Comparison of ENCODE assay signal across 8 cellular contexts in genomic region chr14:73784988-73785313, GRCh38.
A peak's percentile ranks its signal among the peaks of the same experiment; 100 is the strongest.
DNase-seq lines count a peak whose midpoint lies in the region; ATAC-seq and TF ChIP-seq lines count a peak whose summit lies in the region.

No MANE protein-coding gene starts in this region.

- peak overlapping the region; percentile 94 for H3K27ac Mint-ChIP-seq in activated CD8-positive, alpha-beta T cell treated with anti-CD3 and anti-CD28 coated beads, Interleukin-2, amount 10 ng/mL, durations not matched to agents 7 days and 5 days
- peak overlapping the region; percentile 89 for H3K27ac Mint-ChIP-seq in stimulated activated memory B cell treated with anti-CD40 and anti-IgM and Interleukin-4, amounts not matched to agents 10 μg/mL and 1 μg/mL and 100 μg/mL, for 72 hours

- in situ Hi-C loops in GM13976 (cut with MboI; ENCODE audit: low sequenced_read_pairs, unreplicated experiment) = no loop called here

- ATAC-seq in activated CD8-positive, alpha-beta T cell treated with anti-CD3 and anti-CD28 coated beads, Interleukin-2, amount 10 ng/mL, durations not matched to agents 7 days and 5 days = no peak
- ATAC-seq in stimulated activated memory B cell treated with anti-CD40 and anti-IgM and Interleukin-4, amounts not matched to agents 10 μg/mL and 1 μg/mL and 100 μg/mL, for 72 hours = no peak
- no peak for ATAC-seq in GM21723 (IDR thresholded peaks at IDR 0.05; ENCODE audit: unreplicated experiment)

- H3K27ac ChIP-seq in HEK293 (ENCODE audit: extremely low read depth, low read depth, low read length) = peak overlapping the region; percentile 97
- no peak overlapping the region for H3K27ac ChIP-seq in iPS-20b (ENCODE audit: low read length)

- H3K36me3 Mint-ChIP-seq in activated CD8-positive, alpha-beta T cell treated with anti-CD3 and anti-CD28 coated beads, Interleukin-2, amount 10 ng/mL, durations not matched to agents 7 days and 5 days (ENCODE audit: low read depth) = peaks cover 37% of the 10 kb centered on the region
- peaks cover 17% of the 10 kb centered on the region for H3K36me3 Mint-ChIP-seq in stimulated activated memory B cell treated with anti-CD40 and anti-IgM and Interleukin-4, amounts not matched to agents 10 μg/mL and 1 μg/mL and 100 μg/mL, for 72 hours

- no peak for DNase-seq in activated CD8-positive, alpha-beta T cell treated with anti-CD3 and anti-CD28 coated beads, Interleukin-2, amount 10 ng/mL, durations not matched to agents 7 days and 5 days
- DNase-seq in GM13976 (ENCODE audit: low spot score) = no peak
- no peak for DNase-seq in Kasumi-1 (lab: John Stamatoyannopoulos, UW)
- no peak for DNase-seq in GM19240 (ENCODE audit: insufficient read length, low spot score)

- no peaks in the 10 kb centered on the region for H3K9me3 ChIP-seq in HEK293 (ENCODE audit: control insufficient read depth, insufficient read depth, low read depth, low read length)
- no peaks in the 10 kb centered on the region for H3K9me3 ChIP-seq in iPS-20b (ENCODE audit: insufficient read depth, low read depth, low read length)

- TF ChIP-seq CTCF in HEK293 (tag by site-specific recombination; IDR thresholded peaks at IDR 0.05) = no peak
- no peak for TF ChIP-seq CTCF in GM13976 (IDR thresholded peaks at IDR 0.05; ENCODE audit: borderline replicate concordance, control extremely low read depth, extremely low read depth, insufficient read depth, missing control alignments)

- CTCF ChIA-PET in HEK293 (lab: Yijun Ruan, JAX) = interaction anchor here (1.0 to 2.5 kb wide), 7 partner anchors 9 to 57 kb away, joined by 3 to 11 read pairs (median 4); no protein-coding TSS in a partner anchor
- CTCF ChIA-PET in activated CD8-positive, alpha-beta T cell treated with anti-CD3 and anti-CD28 coated beads, Interleukin-2, amount 10 ng/mL, durations not matched to agents 7 days and 5 days (lab: Charles Lee) = interaction anchor here (1.1 to 4.9 kb wide), 13 partner anchors 10 to 56 kb away, joined by 4 to 54 read pairs (median 8); a partner anchor contains a TSS

- no peaks in the 10 kb centered on the region for H3K9me3 Mint-ChIP-seq in activated CD8-positive, alpha-beta T cell treated with anti-CD3 and anti-CD28 coated beads, Interleukin-2, amount 10 ng/mL, durations not matched to agents 7 days and 5 days (ENCODE audit: insufficient read depth)
- no peaks in the 10 kb centered on the region for H3K9me3 Mint-ChIP-seq in stimulated activated memory B cell treated with anti-CD40 and anti-IgM and Interleukin-4, amounts not matched to agents 10 μg/mL and 1 μg/mL and 100 μg/mL, for 72 hours

- no peaks in the 10 kb centered on the region for H3K36me3 ChIP-seq in HEK293 (ENCODE audit: control insufficient read depth in 2 of 2, insufficient read depth in 1 of 2, low read length in 2 of 2)
- no peaks in the 10 kb centered on the region for H3K36me3 ChIP-seq in iPS-20b (ENCODE audit: insufficient read depth, low read depth, low read length)

- H3K27me3 Mint-ChIP-seq in activated CD8-positive, alpha-beta T cell treated with anti-CD3 and anti-CD28 coated beads, Interleukin-2, amount 10 ng/mL, durations not matched to agents 7 days and 5 days (ENCODE audit: low read depth) = no peaks in the 10 kb centered on the region
- H3K27me3 Mint-ChIP-seq in stimulated activated memory B cell treated with anti-CD40 and anti-IgM and Interleukin-4, amounts not matched to agents 10 μg/mL and 1 μg/mL and 100 μg/mL, for 72 hours = no peaks in the 10 kb centered on the region

- no peak overlapping the region for H3K9ac ChIP-seq in iPS-20b (ENCODE audit: low read depth, low read length)

- peaks cover 18% of the 10 kb centered on the region for H3K4me1 ChIP-seq in HEK293 (ENCODE audit: control insufficient read depth, insufficient read depth, low read length)
- H3K4me1 ChIP-seq in iPS-20b (ENCODE audit: insufficient read depth, low read length) = peaks cover 14% of the 10 kb centered on the region

- peaks cover 91% of the 10 kb centered on the region for H3K27me3 ChIP-seq in iPS-20b (ENCODE audit: insufficient read depth, low read length)

- H3K4me3 Mint-ChIP-seq in activated CD8-positive, alpha-beta T cell treated with anti-CD3 and anti-CD28 coated beads, Interleukin-2, amount 10 ng/mL, durations not matched to agents 7 days and 5 days = peak overlapping the region; percentile 95
- H3K4me3 Mint-ChIP-seq in stimulated activated memory B cell treated with anti-CD40 and anti-IgM and Interleukin-4, amounts not matched to agents 10 μg/mL and 1 μg/mL and 100 μg/mL, for 72 hours = peak overlapping the region; percentile 93

- H3K4me1 Mint-ChIP-seq in activated CD8-positive, alpha-beta T cell treated with anti-CD3 and anti-CD28 coated beads, Interleukin-2, amount 10 ng/mL, durations not matched to agents 7 days and 5 days (ENCODE audit: low read depth) = peaks cover 60% of the 10 kb centered on the region
- H3K4me1 Mint-ChIP-seq in stimulated activated memory B cell treated with anti-CD40 and anti-IgM and Interleukin-4, amounts not matched to agents 10 μg/mL and 1 μg/mL and 100 μg/mL, for 72 hours = peaks cover 76% of the 10 kb centered on the region

- POLR2A ChIA-PET in HEK293 (lab: Yijun Ruan, JAX) = interaction anchor here (0.9 to 5.9 kb wide), 9 partner anchors 8 to 101 kb away, joined by 3 to 52 read pairs (median 4); partner anchors contain the start of gene ZNF410
- POLR2A ChIA-PET in activated CD8-positive, alpha-beta T cell treated with anti-CD3 and anti-CD28 coated beads, Interleukin-2, amount 10 ng/mL, durations not matched to agents 7 days and 5 days (lab: Charles Lee) = interaction anchor here (0.9 to 7.7 kb wide), 9 partner anchors 9 to 114 kb away, joined by 3 to 177 read pairs (median 15); a partner anchor contains a TSS

- H3K4me3 ChIP-seq in HEK293 (ENCODE audit: low read depth, low read length) (peak overlapping the region; percentile 71), iPS-20b (ENCODE audit: low read length) (peak overlapping the region; percentile 83; the same call in 1 of the 2 replicates)

TF ChIP-seq in HEK293, 187 proteins besides CTCF, POLR2A, EP300 and RAD21:
- TF ChIP-seq SP7 (tag by site-specific recombination; IDR thresholded peaks at IDR 0.05) (no peak), ZBTB7A (tag by site-specific recombination; IDR thresholded peaks at IDR 0.05; ENCODE audit: low read depth) (no peak), RBAK (tag by site-specific recombination; IDR thresholded peaks at IDR 0.05) (no peak), HOXA7 (CRISPR knock-in tag; IDR thresholded peaks at IDR 0.05; ENCODE audit: borderline replicate concordance) (no peak), MEIS1 (CRISPR knock-in tag; IDR thresholded peaks at IDR 0.05; ENCODE audit: borderline replicate concordance) (no peak), ZBTB17 (tag by site-specific recombination; IDR thresholded peaks at IDR 0.05) (no peak), ZNF521 (tag by site-specific recombination; IDR thresholded peaks at IDR 0.05) (no peak), INSM2 (tag by site-specific recombination; IDR thresholded peaks at IDR 0.05) (no peak), ZBTB48 (tag by site-specific recombination; IDR thresholded peaks at IDR 0.05) (no peak), ZNF558 (tag by site-specific recombination; IDR thresholded peaks at IDR 0.05) (no peak), ZNF155 (tag by site-specific recombination; IDR thresholded peaks at IDR 0.05) (no peak), ZNF148 (tag by site-specific recombination; IDR thresholded peaks at IDR 0.05; ENCODE audit: borderline replicate concordance) (no peak), ZNF354C (tag by site-specific recombination; IDR thresholded peaks at IDR 0.05; ENCODE audit: borderline replicate concordance, low read depth) (no peak)
